In genomic region chr19:55384576-55385235, GRCh38 we compare ENCODE assay signal across 8 cellular contexts. TPM values are rescaled to one million over a fixed set of nuclear protein-coding genes. Genes with fewer than 3 reads are reported as not detected.
DNase-seq lines count a peak whose midpoint lies in the region; TF ChIP-seq lines count a peak whose summit lies in the region.

No MANE protein-coding gene starts in this region.

- H3K36me3 Mint-ChIP-seq in activated CD4-positive, alpha-beta memory T cell treated with anti-CD3 and anti-CD28 coated beads for 36 hours = peaks cover 38% of the 10 kb centered on the region

- peaks cover 16% of the 10 kb centered on the region for H3K79me1 ChIP-seq in trophoblast cell (ENCODE audit: low read length)

- peak overlapping the region; percentile 92 for H3K27ac Mint-ChIP-seq in activated CD4-positive, alpha-beta memory T cell treated with anti-CD3 and anti-CD28 coated beads for 36 hours

- H3K23ac ChIP-seq in trophoblast cell (ENCODE audit: low read length) = no peak overlapping the region

- H3K27ac ChIP-seq in trophoblast cell (ENCODE audit: low read depth, low read length) = peak overlapping the region; percentile 59

- H3K4me1 ChIP-seq in trophoblast cell (ENCODE audit: control insufficient read depth in 1 of 2, insufficient read depth in 2 of 2, low read length in 2 of 2) = peaks cover 34 to 35% of the 10 kb centered on the region in 2 experiments

- DNase-seq in activated naive CD4-positive, alpha-beta T cell treated with Interleukin-2 at 50 U/mL for 16 hours = peak; percentile 39
- no peak for DNase-seq in activated naive CD4-positive, alpha-beta T cell (lab: John Stamatoyannopoulos, UW)
- peak; percentile 52 for DNase-seq in NCI-H1092 (lab: John Stamatoyannopoulos, UW)
- peak; percentile 49 for DNase-seq in activated CD4-positive, alpha-beta memory T cell treated with anti-CD3 and anti-CD28 coated beads for 36 hours
- DNase-seq in fibroblast of villous mesenchyme (ENCODE audit: low read depth) = no peak
- no peak for DNase-seq in trophoblast cell
- no peak for DNase-seq in GM13977 (ENCODE audit: low spot score)
- DNase-seq in COLO829 (ENCODE audit: low spot score) = no peak

- H3K14ac ChIP-seq in trophoblast cell (ENCODE audit: low read length) = peak overlapping the region; percentile 5

- H3K36me3 ChIP-seq in trophoblast cell (ENCODE audit: control insufficient read depth in 1 of 2, insufficient read depth in 2 of 2, low read length in 2 of 2) = peaks cover 33 to 35% of the 10 kb centered on the region in 2 experiments

- H2AK5ac ChIP-seq in trophoblast cell (ENCODE audit: low read length) = peak overlapping the region; percentile 61

- H3K4ac ChIP-seq in trophoblast cell (ENCODE audit: low read depth, low read length) = peak overlapping the region; percentile 68

- H4K91ac ChIP-seq in trophoblast cell (ENCODE audit: low read depth, low read length) = peak overlapping the region; percentile 86

- peak overlapping the region; percentile 96 for H3K4me3 Mint-ChIP-seq in activated CD4-positive, alpha-beta memory T cell treated with anti-CD3 and anti-CD28 coated beads for 36 hours

- H3K18ac ChIP-seq in trophoblast cell (ENCODE audit: low read length) = peak overlapping the region; percentile 71

- CTCF ChIA-PET in activated CD4-positive, alpha-beta memory T cell treated with anti-CD3 and anti-CD28 coated beads for 36 hours (lab: Charles Lee) = interaction anchor here (0.6 to 3.2 kb wide), 13 partner anchors 13 to 297 kb away, joined by 3 to 43 read pairs (median 4); partner anchors contain the start of genes HSPBP1, KMT5C, PPP6R1 and ZNF628

- no peak for TF ChIP-seq CTCF in fibroblast of villous mesenchyme (IDR thresholded peaks at IDR 0.05; ENCODE audit: insufficient read depth, low read depth, low read length)
- TF ChIP-seq CTCF in GM13977 (IDR thresholded peaks at IDR 0.05; ENCODE audit: extremely low read depth, insufficient read depth, missing control alignments) = no peak

- H3K9ac ChIP-seq in trophoblast cell (ENCODE audit: low read length) = peak overlapping the region; percentile 46

- H2BK120ac ChIP-seq in trophoblast cell (ENCODE audit: insufficient read depth, low read length, poor library complexity) = peak overlapping the region; percentile 83

- no peaks in the 10 kb centered on the region for H3K27me3 ChIP-seq in trophoblast cell (ENCODE audit: insufficient read depth, low read length)

- peak overlapping the region; percentile 34 for H2BK5ac ChIP-seq in trophoblast cell (ENCODE audit: low read depth, low read length, poor library complexity)

- intact Hi-C loops in activated CD4-positive, alpha-beta memory T cell treated with anti-CD3 and anti-CD28 coated beads for 36 hours (cut with micrococcal nuclease) = loop anchor here (1.0 to 2.0 kb wide), 7 partner anchors 14 to 270 kb away; partner anchors contain the start of genes KMT5C, PPP6R1 and ZNF581

- peaks cover 28% of the 10 kb centered on the region for H3K79me2 ChIP-seq in trophoblast cell (ENCODE audit: control insufficient read depth, insufficient read depth, low read length, poor library complexity)

- H3K27me3 Mint-ChIP-seq in activated CD4-positive, alpha-beta memory T cell treated with anti-CD3 and anti-CD28 coated beads for 36 hours = no peaks in the 10 kb centered on the region

- no CpG with 5 or more reads among the region's 27 CpGs for WGBS in trophoblast cell (ENCODE audit: extremely low coverage, insufficient coverage, insufficient read length)

- no peaks in the 10 kb centered on the region for H3K9me3 ChIP-seq in trophoblast cell (ENCODE audit: insufficient read depth, low read depth, low read length)

- in situ Hi-C loops in GM13977 (cut with MboI; ENCODE audit: low pct_unique_long_range_greater_than_20kb, low sequenced_read_pairs, unreplicated experiment) = no loop called here

- H4K12ac ChIP-seq in trophoblast cell (ENCODE audit: low read depth, low read length) = peak overlapping the region; percentile 3

- peak overlapping the region; percentile 92 for H4K8ac ChIP-seq in trophoblast cell (ENCODE audit: low read depth, low read length)

- no peaks in the 10 kb centered on the region for H3K9me3 Mint-ChIP-seq in activated CD4-positive, alpha-beta memory T cell treated with anti-CD3 and anti-CD28 coated beads for 36 hours

- POLR2A ChIA-PET in activated CD4-positive, alpha-beta memory T cell treated with anti-CD3 and anti-CD28 coated beads for 36 hours (lab: Charles Lee) = interaction anchor here (0.8 to 10.6 kb wide), 15 partner anchors 9 to 221 kb away, joined by 3 to 118 read pairs (median 8); partner anchors contain the start of genes FIZ1, KMT5C, PPP6R1 and UBE2S

- H3K4me3 ChIP-seq in fibroblast of villous mesenchyme (ENCODE audit: low read depth, low read length) = peak overlapping the region; percentile 98
- no peak overlapping the region for H3K4me3 ChIP-seq in trophoblast cell (ENCODE audit: low read depth, low read length)

- H2BK12ac ChIP-seq in trophoblast cell (ENCODE audit: low read length) = peak overlapping the region; percentile 15

- H3K4me1 Mint-ChIP-seq in activated CD4-positive, alpha-beta memory T cell treated with anti-CD3 and anti-CD28 coated beads for 36 hours (ENCODE audit: low read depth) = peaks cover 49% of the 10 kb centered on the region

- peak overlapping the region; percentile 90 for H2AFZ ChIP-seq in trophoblast cell (ENCODE audit: insufficient read depth, low read length, poor library complexity)

- peak overlapping the region; percentile 91 for H3K4me2 ChIP-seq in trophoblast cell (ENCODE audit: low read length)

RNA-seq across cellular contexts. Expression of gene TMEM238, which starts 0.6 kb away (rescaled TPM):
- 1 to 10 TPM; 6.3 to 7.0 TPM for total RNA-seq in activated CD4-positive, alpha-beta memory T cell treated with anti-CD3 and anti-CD28 coated beads for 36 hours
- not detected in 2 replicates for total RNA-seq in fibroblast of villous mesenchyme
- polyA plus RNA-seq in trophoblast cell (2013) = 0.50 and 0.52 TPM in 2 replicates

RNA-seq across cellular contexts. Expression of gene RPL28, which starts 1.0 kb away (rescaled TPM):
- 1,000 to 10,000 TPM; 2,630 to 2,642 TPM for total RNA-seq in activated CD4-positive, alpha-beta memory T cell treated with anti-CD3 and anti-CD28 coated beads for 36 hours
- total RNA-seq in fibroblast of villous mesenchyme = 124 and 164 TPM in 2 replicates
- 2,317 and 2,363 TPM in 2 replicates for polyA plus RNA-seq in trophoblast cell (2013)

RNA-seq across cellular contexts. Expression of gene TMEM190, which starts 8.1 kb away (rescaled TPM):
- total RNA-seq in activated CD4-positive, alpha-beta memory T cell treated with anti-CD3 and anti-CD28 coated beads for 36 hours = not detected
- total RNA-seq in fibroblast of villous mesenchyme = not detected in 2 replicates
- polyA plus RNA-seq in trophoblast cell (2013) = 0.15 and 0.18 TPM in 2 replicates

RNA-seq across cellular contexts. Expression of gene IL11, which starts 14.4 kb away (rescaled TPM):
- under 1 TPM; 0.17 to 0.39 TPM for total RNA-seq in activated CD4-positive, alpha-beta memory T cell treated with anti-CD3 and anti-CD28 coated beads for 36 hours
- 3.0 and 5.2 TPM in 2 replicates for total RNA-seq in fibroblast of villous mesenchyme
- 14.7 and 15.0 TPM in 2 replicates for polyA plus RNA-seq in trophoblast cell (2013)

RNA-seq across cellular contexts. Expression of gene GARIN5B, which starts 21.6 kb away (rescaled TPM):
- total RNA-seq in activated CD4-positive, alpha-beta memory T cell treated with anti-CD3 and anti-CD28 coated beads for 36 hours = not detected
- total RNA-seq in fibroblast of villous mesenchyme = not detected in 2 replicates
- polyA plus RNA-seq in trophoblast cell (2013) = 0.04 and 0.06 TPM in 2 replicates

Comparison
In these comparisons a context has a peak if more than half of its experiments do, and no peak if none do; other contexts are left out.
1. DNase-seq: peak in activated naive CD4-positive, alpha-beta T cell treated with Interleukin-2 at 50 U/mL for 16 hours (single experiment), NCI-H1092 (single experiment) and activated CD4-positive, alpha-beta memory T cell treated with anti-CD3 and anti-CD28 coated beads for 36 hours (single experiment); none in activated naive CD4-positive, alpha-beta T cell (0 of 4), fibroblast of villous mesenchyme (single experiment), trophoblast cell (0 of 2), GM13977 (single experiment) and COLO829 (single experiment).
2. RNA of gene RPL28, which starts 1.0 kb away (total RNA-seq): 2,630 to 2,642 TPM in activated CD4-positive, alpha-beta memory T cell treated with anti-CD3 and anti-CD28 coated beads for 36 hours; 124 to 164 TPM in fibroblast of villous mesenchyme; every median in the first group is over 10 times any median in the second.